Comparison of ENCODE assay signal across 1 cellular context in genomic region chr19:39164289-39164688, GRCh38.
TF ChIP-seq lines count a peak whose summit lies in the region.

No MANE protein-coding gene starts in this region.

TF ChIP-seq in WTC11, 78 proteins besides CTCF, POLR2A, EP300 and RAD21 (continued from another document):
- TF ChIP-seq ZSCAN18 (CRISPR knock-in tag; IDR thresholded peaks at IDR 0.05) (no peak), CREM (CRISPR knock-in tag; IDR thresholded peaks at IDR 0.05) (no peak), MAX (CRISPR knock-in tag; IDR thresholded peaks at IDR 0.05) (no peak), ATF6 (CRISPR knock-in tag; IDR thresholded peaks at IDR 0.05) (no peak), FOXK1 (CRISPR knock-in tag; IDR thresholded peaks at IDR 0.05) (no peak), ESRRA (CRISPR knock-in tag; IDR thresholded peaks at IDR 0.05; ENCODE audit: borderline replicate concordance) (no peak), ZNF425 (CRISPR knock-in tag; conservative IDR thresholded peaks at IDR 0.05) (no peak), ZNF512 (CRISPR knock-in tag; IDR thresholded peaks at IDR 0.05; ENCODE audit: borderline replicate concordance) (no peak), ATF1 (CRISPR knock-in tag; IDR thresholded peaks at IDR 0.05) (no peak), E2F4 (CRISPR knock-in tag; IDR thresholded peaks at IDR 0.05; ENCODE audit: borderline replicate concordance, low read depth) (no peak), PRRX2 (CRISPR knock-in tag; IDR thresholded peaks at IDR 0.05) (no peak), ERG (CRISPR knock-in tag; IDR thresholded peaks at IDR 0.05) (no peak), ZMAT4 (CRISPR knock-in tag; IDR thresholded peaks at IDR 0.05) (no peak)
